ENCODE assay signal across 19 cellular contexts in genomic region chrX:101416691-101417090, GRCh38. TPM values are rescaled to one million over a fixed set of nuclear protein-coding genes. Genes with fewer than 3 reads are reported as not detected.
DNase-seq lines count a peak whose midpoint lies in the region; TF ChIP-seq lines count a peak whose summit lies in the region.
"Had no signal": no experiment of that assay in that cellular context is flagged by ENCODE, and none has a peak within 500 bp of the region (broad histone marks: within the 10 kb centered on the region; RNA-seq: fewer than 3 reads in every experiment).

No MANE protein-coding gene starts in this region.

- H2BK12ac ChIP-seq in trophoblast cell (ENCODE audit: low read length): no peak overlapping the region

- CTCF ChIA-PET in activated CD4-positive, alpha-beta memory T cell treated with anti-CD3 and anti-CD28 coated beads, Interleukin-2, amount 10 ng/mL, durations not matched to agents 7 days and 5 days (lab: Charles Lee): interaction anchor here (0.7 to 1.7 kb wide), 4 partner anchors 12 to 345 kb away, joined by 3 to 7 read pairs (median 4); no protein-coding TSS in a partner anchor

- H4K91ac ChIP-seq in trophoblast cell (ENCODE audit: low read depth, low read length): peak overlapping the region; percentile 14

- H3K4me3 ChIP-seq in fibroblast of villous mesenchyme (ENCODE audit: low read depth, low read length) (no peak overlapping the region), trophoblast cell (ENCODE audit: low read depth, low read length) (no peak overlapping the region)
- H3K4me3 ChIP-seq: pancreas, tibial artery had no signal

- peaks cover 52% of the 10 kb centered on the region for H3K4me1 Mint-ChIP-seq in HFFc6 (ENCODE audit: low read depth)
- H3K4me1 Mint-ChIP-seq in activated CD4-positive, alpha-beta memory T cell treated with anti-CD3 and anti-CD28 coated beads, Interleukin-2, amount 10 ng/mL, durations not matched to agents 7 days and 5 days: peaks cover 51% of the 10 kb centered on the region

- no peak overlapping the region for H3K18ac ChIP-seq in trophoblast cell (ENCODE audit: low read length)

- no peaks in the 10 kb centered on the region; the same call in 1 of the 2 replicates for H3K27me3 Mint-ChIP-seq in HFFc6 (ENCODE audit: insufficient read depth)
- H3K27me3 Mint-ChIP-seq in activated CD4-positive, alpha-beta memory T cell treated with anti-CD3 and anti-CD28 coated beads, Interleukin-2, amount 10 ng/mL, durations not matched to agents 7 days and 5 days: no peaks in the 10 kb centered on the region

- H2BK120ac ChIP-seq in trophoblast cell (ENCODE audit: insufficient read depth, low read length, poor library complexity): no peak overlapping the region

- H3K4me2 ChIP-seq in trophoblast cell (ENCODE audit: low read length): no peak overlapping the region

- H3K27ac Mint-ChIP-seq in HFFc6: peak overlapping the region; percentile 70
- H3K27ac Mint-ChIP-seq in activated CD4-positive, alpha-beta memory T cell treated with anti-CD3 and anti-CD28 coated beads, Interleukin-2, amount 10 ng/mL, durations not matched to agents 7 days and 5 days: no peak overlapping the region

- peaks cover 14% of the 10 kb centered on the region for H3K79me1 ChIP-seq in trophoblast cell (ENCODE audit: low read length)

- H3K9ac ChIP-seq in trophoblast cell (ENCODE audit: low read length): no peak overlapping the region

- peaks cover 8 to 14% of the 10 kb centered on the region in 2 experiments for H3K36me3 ChIP-seq in trophoblast cell (ENCODE audit: control insufficient read depth in 1 of 2, insufficient read depth in 2 of 2, low read length in 2 of 2)
- H3K36me3 ChIP-seq: BE2C, pancreas had no signal

- no peak overlapping the region for H3K23ac ChIP-seq in trophoblast cell (ENCODE audit: low read length)

- no peaks in the 10 kb centered on the region for H3K27me3 ChIP-seq in trophoblast cell (ENCODE audit: insufficient read depth, low read length)
- H3K27me3 ChIP-seq: BE2C, pancreas, tibial artery had no signal

- H3K9me3 ChIP-seq in trophoblast cell (ENCODE audit: insufficient read depth, low read depth, low read length): no peaks in the 10 kb centered on the region
- H3K9me3 ChIP-seq: BE2C, pancreas, tibial artery had no signal

- H3K14ac ChIP-seq in trophoblast cell (ENCODE audit: low read length): no peak overlapping the region

- WGBS in trophoblast cell (ENCODE audit: extremely low coverage, insufficient coverage, insufficient read length): no CpG with 5 or more reads among the region's 7 CpGs

- H3K79me2 ChIP-seq in trophoblast cell (ENCODE audit: control insufficient read depth, insufficient read depth, low read length, poor library complexity): peaks cover 5% of the 10 kb centered on the region

- TF ChIP-seq CTCF in HFFc6 (IDR thresholded peaks at IDR 0.05): no peak
- TF ChIP-seq CTCF in fibroblast of villous mesenchyme (IDR thresholded peaks at IDR 0.05; ENCODE audit: insufficient read depth, low read depth, low read length): no peak

- H3K4ac ChIP-seq in trophoblast cell (ENCODE audit: low read depth, low read length): no peak overlapping the region

- H3K4me3 Mint-ChIP-seq in HFFc6: no peak overlapping the region
- peak overlapping the region; percentile 30 for H3K4me3 Mint-ChIP-seq in activated CD4-positive, alpha-beta memory T cell treated with anti-CD3 and anti-CD28 coated beads, Interleukin-2, amount 10 ng/mL, durations not matched to agents 7 days and 5 days

- no peak overlapping the region for H4K12ac ChIP-seq in trophoblast cell (ENCODE audit: low read depth, low read length)

- peak overlapping the region; percentile 31 for H2BK5ac ChIP-seq in trophoblast cell (ENCODE audit: low read depth, low read length, poor library complexity)

- no peaks in the 10 kb centered on the region for H3K9me3 Mint-ChIP-seq in HFFc6
- no peaks in the 10 kb centered on the region for H3K9me3 Mint-ChIP-seq in activated CD4-positive, alpha-beta memory T cell treated with anti-CD3 and anti-CD28 coated beads, Interleukin-2, amount 10 ng/mL, durations not matched to agents 7 days and 5 days

- H2AFZ ChIP-seq in trophoblast cell (ENCODE audit: insufficient read depth, low read length, poor library complexity): no peak overlapping the region

- H3K27ac ChIP-seq in trophoblast cell (ENCODE audit: low read depth, low read length): peak overlapping the region; percentile 41
- H3K27ac ChIP-seq: pancreas had no signal

- H2AK5ac ChIP-seq in trophoblast cell (ENCODE audit: low read length): no peak overlapping the region

- no peaks in the 10 kb centered on the region; the same call in 1 of the 2 replicates for H3K36me3 Mint-ChIP-seq in HFFc6 (ENCODE audit: low read depth)
- peaks cover 18% of the 10 kb centered on the region for H3K36me3 Mint-ChIP-seq in activated CD4-positive, alpha-beta memory T cell treated with anti-CD3 and anti-CD28 coated beads, Interleukin-2, amount 10 ng/mL, durations not matched to agents 7 days and 5 days (ENCODE audit: low read depth)

- H3K4me1 ChIP-seq in trophoblast cell (ENCODE audit: control insufficient read depth in 1 of 2, insufficient read depth in 2 of 2, low read length in 2 of 2): peaks cover 4 to 17% of the 10 kb centered on the region in 2 experiments

- no peak for DNase-seq in HFFc6
- DNase-seq in activated CD4-positive, alpha-beta memory T cell treated with anti-CD3 and anti-CD28 coated beads, Interleukin-2, amount 10 ng/mL, durations not matched to agents 7 days and 5 days: no peak
- DNase-seq in fibroblast of villous mesenchyme (ENCODE audit: low read depth): peak; percentile 65
- DNase-seq in trophoblast cell: peak; percentile 21 to 42
- no peak for DNase-seq in cerebellar cortex (ENCODE audit: low spot score)
- no peak for DNase-seq in NCI-H1694 treated with DMSO at 0.1 percent for 48 hours (lab: John Stamatoyannopoulos, UW)
- DNase-seq in mesenteric fat pad (ENCODE audit: low spot score): no peak
- DNase-seq: activated CD4-positive, CD25-positive, alpha-beta regulatory T cell treated with anti-CD3 and anti-CD28 coated beads, Interleukin-2, amount 50 U/mL, for 72 hours; activated T-cell treated with anti-CD3 and anti-CD28 coated beads for 4 hours; BE2C; KBM-7; left cardiac atrium; NCI-H2081; NCI-H526 treated with DMSO at 0.1 percent for 48 hours; OCI-M1; pancreas; tibial artery had no signal

- POLR2A ChIA-PET in activated CD4-positive, alpha-beta memory T cell treated with anti-CD3 and anti-CD28 coated beads, Interleukin-2, amount 10 ng/mL, durations not matched to agents 7 days and 5 days (lab: Charles Lee): interaction anchor here (1.4 to 2.3 kb wide), 3 partner anchors 14 to 587 kb away, joined by 3 to 10 read pairs (median 5); partner anchors contain the start of gene RPL36A

- peak overlapping the region; percentile 11 for H4K8ac ChIP-seq in trophoblast cell (ENCODE audit: low read depth, low read length)

RNA-seq across cellular contexts. Expression of gene HNRNPH2, which starts 8.7 kb away (rescaled TPM):
- 10 to 100 TPM; 60.5 to 74.5 (median 68.1) TPM for total RNA-seq in HFFc6 (2021; fragmentation: NEBNext Ultra II Directional; extraction: Animal tissue kit (Norgen Biotek cat#: 25700))
- total RNA-seq in activated CD4-positive, alpha-beta memory T cell treated with anti-CD3 and anti-CD28 coated beads, Interleukin-2, amount 10 ng/mL, durations not matched to agents 7 days and 5 days: 10 to 100 TPM; 46.2 TPM
- total RNA-seq in fibroblast of villous mesenchyme (57.3 and 74.7 TPM in 2 replicates), mesenteric fat pad (62.1 TPM)
- 63.1 and 66.0 TPM in 2 replicates for polyA plus RNA-seq in trophoblast cell (2013)

RNA-seq across cellular contexts. Expression of gene GLA, which starts 9.0 kb away (rescaled TPM):
- total RNA-seq in HFFc6 (2021; fragmentation: NEBNext Ultra II Directional; extraction: Animal tissue kit (Norgen Biotek cat#: 25700)): 10 to 100 TPM; 40.3 to 65.8 (median 45.0) TPM
- total RNA-seq in activated CD4-positive, alpha-beta memory T cell treated with anti-CD3 and anti-CD28 coated beads, Interleukin-2, amount 10 ng/mL, durations not matched to agents 7 days and 5 days: 10 to 100 TPM; 35.6 to 38.3 TPM
- total RNA-seq in fibroblast of villous mesenchyme (31.2 and 45.8 TPM in 2 replicates), mesenteric fat pad (46.9 TPM)
- polyA plus RNA-seq in trophoblast cell (2013): 121 and 137 TPM in 2 replicates

RNA-seq across cellular contexts. Expression of gene RPL36A, which starts 25.9 kb away (rescaled TPM):
- 100 to 1,000 TPM; 127 to 361 (median 160) TPM for total RNA-seq in HFFc6 (2021; fragmentation: NEBNext Ultra II Directional; extraction: Animal tissue kit (Norgen Biotek cat#: 25700))
- total RNA-seq in activated CD4-positive, alpha-beta memory T cell treated with anti-CD3 and anti-CD28 coated beads, Interleukin-2, amount 10 ng/mL, durations not matched to agents 7 days and 5 days: 100 to 1,000 TPM; 229 to 246 TPM
- total RNA-seq in fibroblast of villous mesenchyme: 103 and 132 TPM in 2 replicates
- polyA plus RNA-seq in trophoblast cell (2013): 2,211 and 2,301 TPM in 2 replicates
- total RNA-seq in mesenteric fat pad: 140 TPM

RNA-seq across cellular contexts. Expression of gene BTK, which starts 30.7 kb away (rescaled TPM):
- not detected for total RNA-seq in HFFc6 (2021; fragmentation: NEBNext Ultra II Directional; extraction: Animal tissue kit (Norgen Biotek cat#: 25700))
- total RNA-seq in activated CD4-positive, alpha-beta memory T cell treated with anti-CD3 and anti-CD28 coated beads, Interleukin-2, amount 10 ng/mL, durations not matched to agents 7 days and 5 days: under 1 TPM in 1 of 2 experiments, not detected in 1; 0.10 TPM
- total RNA-seq in fibroblast of villous mesenchyme (not detected in 2 replicates), mesenteric fat pad (11.5 TPM)
- 6.4 and 7.8 TPM in 2 replicates for polyA plus RNA-seq in trophoblast cell (2013)
- total RNA-seq: H4; T-helper 2 cell treated with Interferon-gamma antibody and Interleukin-4, amounts not matched to agents 100 ng/mL and 5 ng/mL, for 36 hours had no signal

Comparison
In these comparisons a context has a peak if more than half of its experiments do, and no peak if none do; other contexts are left out.
1. DNase-seq: peak in fibroblast of villous mesenchyme (single experiment) and trophoblast cell (2 of 2); none in HFFc6 (single experiment), activated CD4-positive, alpha-beta memory T cell treated with anti-CD3 and anti-CD28 coated beads, Interleukin-2, amount 10 ng/mL, durations not matched to agents 7 days and 5 days (single experiment), cerebellar cortex (single experiment), NCI-H1694 treated with DMSO at 0.1 percent for 48 hours (single experiment) and mesenteric fat pad (single experiment).